ENCODE assay signal across 16 cellular contexts in genomic region chr16:68228652-68229051, GRCh38. TPM values are rescaled to one million over a fixed set of nuclear protein-coding genes. Genes with fewer than 3 reads are reported as not detected.
DNase-seq lines count a peak whose midpoint lies in the region; ATAC-seq and TF ChIP-seq lines count a peak whose summit lies in the region.
"Had no signal": no experiment of that assay in that cellular context is flagged by ENCODE, and none has a peak within 500 bp of the region (broad histone marks: within the 10 kb centered on the region; RNA-seq: fewer than 3 reads in every experiment).

No MANE protein-coding gene starts in this region.

- TF ChIP-seq POLR2A in erythroblast (IDR thresholded peaks at IDR 0.05; ENCODE audit: low read length): no peak

- H2AFZ ChIP-seq in parathyroid adenoma: no peak overlapping the region

- peaks cover 20 to 41% (median 27%) of the 10 kb centered on the region in 4 donors for H3K4me1 Mint-ChIP-seq in CD4-positive, CD25-positive, alpha-beta regulatory T cell

- ATAC-seq in CD4-positive, CD25-positive, alpha-beta regulatory T cell (ENCODE audit: low read depth in 2 of 2): no peak

- peaks cover 25% of the 10 kb centered on the region for H3K4me1 ChIP-seq in CD4-positive, CD25-positive, alpha-beta regulatory T cell (ENCODE audit: control insufficient read depth, insufficient read depth, low read length, poor library complexity, severe bottlenecking)
- H3K4me1 ChIP-seq in SJCRH30 (peaks cover 34% of the 10 kb centered on the region), parathyroid adenoma (peaks cover 13% of the 10 kb centered on the region)

- H3K36me3 ChIP-seq in CD4-positive, CD25-positive, alpha-beta regulatory T cell (ENCODE audit: control insufficient read depth, insufficient read depth, low read length): peaks cover 37% of the 10 kb centered on the region
- H3K36me3 ChIP-seq in SJCRH30 (no peaks in the 10 kb centered on the region; the same call in 1 of the 2 replicates), parathyroid adenoma (ENCODE audit: control insufficient read depth, insufficient read depth, low read length) (no peaks in the 10 kb centered on the region)
- H3K36me3 ChIP-seq: cardiac muscle cell, right atrium auricular region had no signal

- no peak for DNase-seq in CD4-positive, CD25-positive, alpha-beta regulatory T cell
- DNase-seq in SJCRH30 (no peak), erythroblast (lab: John Stamatoyannopoulos, UW) (peak; percentile 27 to 41), NCI-H1092 (lab: John Stamatoyannopoulos, UW) (no peak), NCI-H226 (no peak), GM19240 (ENCODE audit: insufficient read length, low spot score) (no peak), GM10266 (ENCODE audit: extremely low spot score) (no peak)
- DNase-seq: DMS79 had no signal

- H3K27me3 ChIP-seq in CD4-positive, CD25-positive, alpha-beta regulatory T cell (ENCODE audit: control insufficient read depth, insufficient read depth, low read length): no peaks in the 10 kb centered on the region
- no peaks in the 10 kb centered on the region for H3K27me3 ChIP-seq in SJCRH30
- no peaks in the 10 kb centered on the region for H3K27me3 ChIP-seq in parathyroid adenoma (ENCODE audit: control insufficient read depth, insufficient read depth, low read length)
- H3K27me3 ChIP-seq: dorsolateral prefrontal cortex, right atrium auricular region had no signal

- H3K9me3 Mint-ChIP-seq in CD4-positive, CD25-positive, alpha-beta regulatory T cell: no peaks in the 10 kb centered on the region
- H3K9me3 Mint-ChIP-seq: activated T-helper 1 cell treated with anti-CD3 and anti-CD28 coated beads, Interleukin-12 subunit alpha, Interleukin-12 subunit beta, Interleukin-2, Interleukin-4 antibody, amounts not matched to agents 30 ng/mL and 10 ng/mL and 1 ng/mL, durations not matched to agents 14 hours and 24 hours and 36 hours; CD8-positive, alpha-beta memory T cell had no signal

- no peak overlapping the region for H3K4me3 Mint-ChIP-seq in CD4-positive, CD25-positive, alpha-beta regulatory T cell

- no peaks in the 10 kb centered on the region for H3K9me3 ChIP-seq in CD4-positive, CD25-positive, alpha-beta regulatory T cell (ENCODE audit: control insufficient read depth in 2 of 2, low read length in 2 of 2)
- H3K9me3 ChIP-seq in SJCRH30 (replicated peaks) (no peaks in the 10 kb centered on the region), parathyroid adenoma (ENCODE audit: control insufficient read depth, low read length) (no peaks in the 10 kb centered on the region)
- H3K9me3 ChIP-seq: right atrium auricular region had no signal

- H3K27me3 Mint-ChIP-seq in CD4-positive, CD25-positive, alpha-beta regulatory T cell: no peaks in the 10 kb centered on the region

- H3K79me2 ChIP-seq in parathyroid adenoma: peaks cover 3% of the 10 kb centered on the region

- H3K27ac Mint-ChIP-seq in CD4-positive, CD25-positive, alpha-beta regulatory T cell: peak overlapping the region in 2 of 3 donors; percentile 20 to 78

- H3K27ac ChIP-seq in CD4-positive, CD25-positive, alpha-beta regulatory T cell (ENCODE audit: insufficient read depth, low read length, poor library complexity, severe bottlenecking): peak overlapping the region; percentile 6
- H3K27ac ChIP-seq in SJCRH30: peak overlapping the region; percentile 69; the same call in 1 of the 2 replicates
- H3K27ac ChIP-seq in parathyroid adenoma: no peak overlapping the region
- H3K27ac ChIP-seq: cardiac muscle cell, right atrium auricular region had no signal

- H3K4me3 ChIP-seq in CD4-positive, CD25-positive, alpha-beta regulatory T cell (ENCODE audit: low read depth, low read length): no peak overlapping the region
- H3K4me3 ChIP-seq in SJCRH30: no peak overlapping the region
- no peak overlapping the region for H3K4me3 ChIP-seq in parathyroid adenoma (ENCODE audit: low read depth, low read length)
- H3K4me3 ChIP-seq: cardiac muscle cell, dorsolateral prefrontal cortex, right atrium auricular region had no signal

- peaks cover 12% of the 10 kb centered on the region for H3K36me3 Mint-ChIP-seq in CD4-positive, CD25-positive, alpha-beta regulatory T cell

- peak overlapping the region; percentile 19 for H3K4me2 ChIP-seq in parathyroid adenoma (ENCODE audit: low read length)

- no peak for TF ChIP-seq CTCF in parathyroid adenoma (IDR thresholded peaks at IDR 0.05)
- TF ChIP-seq CTCF in GM10266 (IDR thresholded peaks at IDR 0.05; ENCODE audit: control insufficient read depth, insufficient read depth, low read depth, missing control alignments): no peak

- H3K9ac ChIP-seq in parathyroid adenoma: no peak overlapping the region

RNA-seq across cellular contexts. Expression of gene ESRP2, which starts 7.3 kb away (rescaled TPM):
- not detected for total RNA-seq in CD4-positive, CD25-positive, alpha-beta regulatory T cell
- polyA plus RNA-seq in CD4-positive, CD25-positive, alpha-beta regulatory T cell: under 1 TPM; 0.10 to 0.99 (median 0.33) TPM
- total RNA-seq in SJCRH30 (2014; rRNA removed; shearing (Covaris generic)): 0.24 TPM in 1 of 2 replicates, not detected in the other
- total RNA-seq: frontal cortex, temporal lobe had no signal

RNA-seq across cellular contexts. Expression of gene PLA2G15, which starts 16.5 kb away (rescaled TPM):
- 9.4 TPM for total RNA-seq in CD4-positive, CD25-positive, alpha-beta regulatory T cell
- polyA plus RNA-seq in CD4-positive, CD25-positive, alpha-beta regulatory T cell: 10 to 100 TPM in 1 of 4 donors, 1 to 10 TPM in 3; 7.5 to 10.3 (median 8.8) TPM
- total RNA-seq in SJCRH30 (2014; rRNA removed; shearing (Covaris generic)): 7.4 and 9.0 TPM in 2 replicates

RNA-seq across cellular contexts. Expression of gene SLC7A6, which starts 35.7 kb away (rescaled TPM):
- 141 TPM for total RNA-seq in CD4-positive, CD25-positive, alpha-beta regulatory T cell
- 10 to 100 TPM; 10.7 to 21.4 (median 17.4) TPM for polyA plus RNA-seq in CD4-positive, CD25-positive, alpha-beta regulatory T cell
- 17.4 TPM in 2 replicates for total RNA-seq in SJCRH30 (2014; rRNA removed; shearing (Covaris generic))

Comparison
In these comparisons a context has a peak if more than half of its experiments do, and no peak if none do; other contexts are left out.
1. DNase-seq: peak in erythroblast (2 of 2); none in CD4-positive, CD25-positive, alpha-beta regulatory T cell (0 of 3), SJCRH30 (0 of 2), NCI-H1092 (single experiment), NCI-H226 (single experiment), GM19240 (single experiment) and GM10266 (single experiment).